Comparison of ENCODE assay signal across 1 cellular context in the genomic region with DNA sequence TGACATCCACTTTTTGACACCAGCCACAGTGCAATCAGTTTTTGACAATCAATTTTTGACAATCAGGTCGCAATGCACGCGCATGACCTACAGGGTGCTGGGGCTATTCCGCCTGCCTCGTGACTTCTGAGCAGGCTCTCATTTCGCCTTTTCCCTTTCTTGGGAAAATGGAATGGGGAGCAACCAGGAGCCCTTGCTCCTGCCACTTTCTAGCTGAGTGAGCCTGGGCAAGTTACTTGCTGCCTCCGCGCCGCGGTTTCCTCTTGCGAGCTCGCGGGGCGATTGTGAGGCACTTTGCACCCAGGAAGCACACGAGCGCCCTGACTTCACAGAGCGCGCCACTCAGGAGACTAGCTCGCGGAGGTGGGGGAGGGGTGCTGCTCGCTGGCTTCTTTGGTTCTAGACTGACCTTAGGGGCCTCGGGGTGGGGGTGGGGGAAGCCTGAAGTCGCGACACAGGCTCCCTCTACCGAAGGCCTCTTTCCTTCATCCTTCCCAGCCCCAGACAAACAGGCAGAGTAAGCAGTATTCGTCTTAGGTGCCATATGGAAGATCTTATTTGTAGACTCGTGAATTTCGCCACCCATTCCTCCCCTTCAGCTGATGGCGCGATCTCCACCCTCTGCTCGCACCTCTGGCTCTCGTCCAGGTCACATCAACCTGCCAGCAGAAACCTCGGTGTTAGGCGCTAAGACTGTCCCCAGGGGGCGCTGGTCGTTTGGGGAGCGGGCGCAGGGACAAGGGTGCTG.
TF ChIP-seq lines count a peak whose summit lies in the region.

No MANE protein-coding gene starts in this region.

TF ChIP-seq in liver, 16 proteins besides CTCF, POLR2A, EP300 and RAD21 (continued from another document):
- TF ChIP-seq, protein P1, sequence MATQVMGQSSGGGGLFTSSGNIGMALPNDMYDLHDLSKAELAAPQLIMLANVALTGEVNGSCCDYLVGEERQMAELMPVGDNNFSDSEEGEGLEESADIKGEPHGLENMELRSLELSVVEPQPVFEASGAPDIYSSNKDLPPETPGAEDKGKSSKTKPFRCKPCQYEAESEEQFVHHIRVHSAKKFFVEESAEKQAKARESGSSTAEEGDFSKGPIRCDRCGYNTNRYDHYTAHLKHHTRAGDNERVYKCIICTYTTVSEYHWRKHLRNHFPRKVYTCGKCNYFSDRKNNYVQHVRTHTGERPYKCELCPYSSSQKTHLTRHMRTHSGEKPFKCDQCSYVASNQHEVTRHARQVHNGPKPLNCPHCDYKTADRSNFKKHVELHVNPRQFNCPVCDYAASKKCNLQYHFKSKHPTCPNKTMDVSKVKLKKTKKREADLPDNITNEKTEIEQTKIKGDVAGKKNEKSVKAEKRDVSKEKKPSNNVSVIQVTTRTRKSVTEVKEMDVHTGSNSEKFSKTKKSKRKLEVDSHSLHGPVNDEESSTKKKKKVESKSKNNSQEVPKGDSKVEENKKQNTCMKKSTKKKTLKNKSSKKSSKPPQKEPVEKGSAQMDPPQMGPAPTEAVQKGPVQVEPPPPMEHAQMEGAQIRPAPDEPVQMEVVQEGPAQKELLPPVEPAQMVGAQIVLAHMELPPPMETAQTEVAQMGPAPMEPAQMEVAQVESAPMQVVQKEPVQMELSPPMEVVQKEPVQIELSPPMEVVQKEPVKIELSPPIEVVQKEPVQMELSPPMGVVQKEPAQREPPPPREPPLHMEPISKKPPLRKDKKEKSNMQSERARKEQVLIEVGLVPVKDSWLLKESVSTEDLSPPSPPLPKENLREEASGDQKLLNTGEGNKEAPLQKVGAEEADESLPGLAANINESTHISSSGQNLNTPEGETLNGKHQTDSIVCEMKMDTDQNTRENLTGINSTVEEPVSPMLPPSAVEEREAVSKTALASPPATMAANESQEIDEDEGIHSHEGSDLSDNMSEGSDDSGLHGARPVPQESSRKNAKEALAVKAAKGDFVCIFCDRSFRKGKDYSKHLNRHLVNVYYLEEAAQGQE (IDR thresholded peaks at IDR 0.05) = no peak
- peak; percentile 38 for TF ChIP-seq SP1 (IDR thresholded peaks at IDR 0.05)
- TF ChIP-seq GABPA (IDR thresholded peaks at IDR 0.05 in 1 of 2, conservative IDR thresholded peaks at IDR 0.05 in 1 of 2) = no peak
TF ChIP-seq in liver: peak in this region for 4.
